In genomic region chr1:44212355-44213221, GRCh38 we compare ENCODE assay signal across 8 cellular contexts. TPM values are rescaled to one million over a fixed set of nuclear protein-coding genes. Genes with fewer than 3 reads are reported as not detected.
DNase-seq lines count a peak whose midpoint lies in the region; TF ChIP-seq lines count a peak whose summit lies in the region.

No MANE protein-coding gene starts in this region.

- TF ChIP-seq EP300 in tibial nerve (IDR thresholded peaks at IDR 0.05), result no peak

- H3K27ac ChIP-seq in Karpas-422 (ENCODE audit: low read length) (no peak overlapping the region), mesodermal cell (ENCODE audit: low read depth, low read length, severe bottlenecking) (no peak overlapping the region), tibial nerve (peak overlapping the region; percentile 71 to 92 (median 81))

- CTCF ChIA-PET in AG04449 (lab: Yijun Ruan, JAX), result interaction anchor here (1.2 to 6.1 kb wide), 5 partner anchors 26 to 440 kb away, joined by 3 to 29 read pairs (median 7); no protein-coding TSS in a partner anchor

- no peak for TF ChIP-seq POLR2A in tibial nerve (IDR thresholded peaks at IDR 0.05)

- peak overlapping the region; percentile 91 for H3K4me2 ChIP-seq in Karpas-422 (ENCODE audit: low read depth, low read length, poor library complexity, severe bottlenecking)

- H3K9me3 ChIP-seq in Karpas-422 (ENCODE audit: low read length) (no peaks in the 10 kb centered on the region), mesodermal cell (ENCODE audit: control insufficient read depth, low read length) (no peaks in the 10 kb centered on the region), tibial nerve (no peaks in the 10 kb centered on the region)

- peak overlapping the region; percentile 75 for H2AFZ ChIP-seq in Karpas-422 (ENCODE audit: low read length)

- no peaks in the 10 kb centered on the region for H3K27me3 ChIP-seq in Karpas-422 (ENCODE audit: low read length)
- H3K27me3 ChIP-seq in tibial nerve, result no peaks in the 10 kb centered on the region

- in situ Hi-C loops in astrocyte of the cerebellum (cut with HindIII; ENCODE audit: low sequenced_read_pairs), result no loop called here

- TF ChIP-seq CTCF in AG04449 (IDR thresholded peaks at IDR 0.05; ENCODE audit: insufficient read depth, low read length, missing control alignments) (no peak), astrocyte of the cerebellum (IDR thresholded peaks at IDR 0.05; ENCODE audit: low read depth, low read length, missing control alignments) (no peak), tibial nerve (IDR thresholded peaks at IDR 0.05) (no peak)

- H3K36me3 ChIP-seq in Karpas-422 (ENCODE audit: insufficient read depth, low read length) (peaks cover 10% of the 10 kb centered on the region; the same call in 1 of the 2 replicates), mesodermal cell (ENCODE audit: control insufficient read depth, insufficient read depth, low read length) (peaks cover 29% of the 10 kb centered on the region), tibial nerve (peaks cover 0 to 31% (median 0%) of the 10 kb centered on the region in 3 donors)

- POLR2A ChIA-PET in AG04449 (lab: Yijun Ruan, JAX), result interaction anchor here (1.1 kb wide), 2 partner anchors 140 to 419 kb away, joined by 3 read pairs; no protein-coding TSS in a partner anchor

- DNase-seq in AG04449 (ENCODE audit: low read depth, low spot score), result no peak
- peak; percentile 53 for DNase-seq in Karpas-422
- DNase-seq in astrocyte of the cerebellum (ENCODE audit: low read depth), result no peak
- DNase-seq in tibial nerve (ENCODE audit: low spot score in 2 of 2), result no peak
- no peak for DNase-seq in retina
- no peak for DNase-seq in cerebellum (ENCODE audit: low spot score)
- DNase-seq in H4 (ENCODE audit: low spot score), result no peak

- 71% methylated on average over 4 to 8 of the region's 9 CpGs for WGBS in mesodermal cell (ENCODE audit: insufficient coverage in 2 of 2), 2 experiments
- 50 to 51% methylated on average over 9 of the region's 9 CpGs for WGBS in tibial nerve, 2 donors

- peaks cover 11% of the 10 kb centered on the region for H3K79me2 ChIP-seq in Karpas-422 (ENCODE audit: low read length)

- H4K20me1 ChIP-seq in Karpas-422 (ENCODE audit: insufficient read depth, low read depth, low read length), result no peaks in the 10 kb centered on the region

- peak overlapping the region; percentile 87 for H3K9ac ChIP-seq in Karpas-422 (ENCODE audit: low read length)

- H3K4me1 ChIP-seq in Karpas-422 (ENCODE audit: low read length) (peaks cover 24% of the 10 kb centered on the region), mesodermal cell (ENCODE audit: control insufficient read depth, insufficient read depth, low read length, poor library complexity, severe bottlenecking) (peaks cover 5% of the 10 kb centered on the region), tibial nerve (peaks cover 0 to 31% (median 7%) of the 10 kb centered on the region in 4 donors)

- no peaks in the 10 kb centered on the region for H3K9me2 ChIP-seq in Karpas-422 (replicated peaks; ENCODE audit: insufficient read depth, low read length)

- peak overlapping the region; percentile 98 for H3K4me3 ChIP-seq in AG04449 (ENCODE audit: low read depth, low read length)
- peak overlapping the region; percentile 93 for H3K4me3 ChIP-seq in Karpas-422 (ENCODE audit: low read length)
- H3K4me3 ChIP-seq in astrocyte of the cerebellum (ENCODE audit: low read depth, low read length), result peak overlapping the region; percentile 95
- peak overlapping the region; percentile 88 for H3K4me3 ChIP-seq in mesodermal cell (ENCODE audit: extremely low read depth, insufficient read depth, low read length, poor library complexity, severe bottlenecking)
- H3K4me3 ChIP-seq in tibial nerve, result peak overlapping the region; percentile 61 to 95 (median 75)

RNA-seq across cellular contexts. Expression of gene DMAP1, which starts 0.7 kb away (rescaled TPM):
- total RNA-seq in Karpas-422 (2014; rRNA removed; shearing (Covaris generic); ENCODE audit: low replicate concordance), result 16.6 and 40.4 TPM in 2 replicates
- polyA plus RNA-seq in mesodermal cell (2013, experiment 1 of 2), result 37.7 TPM
- polyA plus RNA-seq in mesodermal cell (2013, experiment 2 of 2), result 36.9 TPM
- total RNA-seq in tibial nerve, result 10 to 100 TPM; 39.8 to 81.2 (median 67.0) TPM
- total RNA-seq in cerebellum, result 28.8 TPM
- total RNA-seq in H4 (2014; rRNA removed; shearing (Covaris generic)), result 6.3 and 15.3 TPM in 2 replicates

Comparison
In these comparisons a context has a peak if more than half of its experiments do, and no peak if none do; other contexts are left out.
1. H3K27ac ChIP-seq: peak in tibial nerve (4 of 4); none in Karpas-422 (single experiment) and mesodermal cell (single experiment).
2. Peak in every context shown above with its lines, with median percentiles within 50 percentile points of each other: H3K4me3 ChIP-seq.